Comparison of ENCODE assay signal across 1 cellular context in the genomic region with DNA sequence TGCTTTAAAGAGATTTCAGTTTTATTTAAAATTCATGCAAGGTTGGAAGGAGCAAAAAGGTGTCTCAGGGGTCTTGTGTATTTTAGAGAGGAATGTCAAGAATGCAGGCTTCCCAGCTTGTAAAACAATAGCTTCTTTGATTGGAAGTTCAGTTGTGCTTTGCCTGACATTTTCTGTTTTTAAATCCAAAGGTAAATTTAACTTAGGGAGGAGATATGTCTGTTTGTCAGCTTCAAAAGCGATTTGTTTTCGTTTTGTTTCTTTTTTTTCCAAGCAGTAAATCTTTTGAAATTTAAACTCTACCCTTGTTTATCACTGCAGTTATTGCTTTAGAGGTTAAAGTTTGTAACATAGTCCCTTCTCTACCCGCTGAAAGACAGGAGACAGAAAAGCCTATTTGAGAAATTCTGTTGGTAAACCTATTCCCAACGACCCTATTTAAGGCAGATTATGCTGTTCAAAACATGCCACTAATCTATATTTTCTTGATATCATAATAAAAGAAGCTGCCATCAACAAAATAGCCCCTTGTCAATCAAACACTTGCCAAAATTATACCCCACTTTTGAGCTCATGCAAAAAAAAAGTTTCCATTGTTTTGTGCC.
A peak's percentile ranks its signal among the peaks of the same experiment; 100 is the strongest.
TF ChIP-seq lines count a peak whose summit lies in the region.

No MANE protein-coding gene starts in this region.

TF ChIP-seq in HepG2, 621 proteins besides CTCF, POLR2A, EP300 and RAD21 (continued from another document and continues in another):
- no peak for TF ChIP-seq MLXIP (CRISPR knock-in tag; IDR thresholded peaks at IDR 0.05; ENCODE audit: borderline replicate concordance)
- TF ChIP-seq ZNF205 (CRISPR knock-in tag; IDR thresholded peaks at IDR 0.05), result peak; percentile 79
- no peak for TF ChIP-seq ZNF589 (CRISPR knock-in tag; conservative IDR thresholded peaks at IDR 0.05)
- no peak for TF ChIP-seq HES4 (CRISPR knock-in tag; IDR thresholded peaks at IDR 0.05; ENCODE audit: borderline replicate concordance)
- no peak for TF ChIP-seq NFYC (CRISPR knock-in tag; IDR thresholded peaks at IDR 0.05)
- no peak for TF ChIP-seq GTF2F1 (IDR thresholded peaks at IDR 0.05; ENCODE audit: low read length)
- TF ChIP-seq ZNF703 (CRISPR knock-in tag; IDR thresholded peaks at IDR 0.05; ENCODE audit: borderline replicate concordance), result peak; percentile 85; the same call in 1 of the 2 replicates
- TF ChIP-seq ZNF121 (CRISPR knock-in tag; IDR thresholded peaks at IDR 0.05), result no peak
- TF ChIP-seq ZNF616 (CRISPR knock-in tag; IDR thresholded peaks at IDR 0.05; ENCODE audit: low read depth), result no peak
- no peak for TF ChIP-seq HNRNPLL (IDR thresholded peaks at IDR 0.05; ENCODE audit: low read depth, low read length, poor library complexity, severe bottlenecking)
- TF ChIP-seq MIER3 (CRISPR knock-in tag; IDR thresholded peaks at IDR 0.05; ENCODE audit: borderline replicate concordance), result peak; percentile 96
- TF ChIP-seq ELF3 (CRISPR knock-in tag; IDR thresholded peaks at IDR 0.05), result peak; percentile 80; the same call in 1 of the 2 replicates
- TF ChIP-seq EEA1 (CRISPR knock-in tag; IDR thresholded peaks at IDR 0.05; ENCODE audit: borderline replicate concordance), result no peak
- TF ChIP-seq RBFOX2 (IDR thresholded peaks at IDR 0.05; ENCODE audit: low read depth, low read length), result peak; percentile 57; the same call in 1 of the 2 replicates
- TF ChIP-seq, protein P1, sequence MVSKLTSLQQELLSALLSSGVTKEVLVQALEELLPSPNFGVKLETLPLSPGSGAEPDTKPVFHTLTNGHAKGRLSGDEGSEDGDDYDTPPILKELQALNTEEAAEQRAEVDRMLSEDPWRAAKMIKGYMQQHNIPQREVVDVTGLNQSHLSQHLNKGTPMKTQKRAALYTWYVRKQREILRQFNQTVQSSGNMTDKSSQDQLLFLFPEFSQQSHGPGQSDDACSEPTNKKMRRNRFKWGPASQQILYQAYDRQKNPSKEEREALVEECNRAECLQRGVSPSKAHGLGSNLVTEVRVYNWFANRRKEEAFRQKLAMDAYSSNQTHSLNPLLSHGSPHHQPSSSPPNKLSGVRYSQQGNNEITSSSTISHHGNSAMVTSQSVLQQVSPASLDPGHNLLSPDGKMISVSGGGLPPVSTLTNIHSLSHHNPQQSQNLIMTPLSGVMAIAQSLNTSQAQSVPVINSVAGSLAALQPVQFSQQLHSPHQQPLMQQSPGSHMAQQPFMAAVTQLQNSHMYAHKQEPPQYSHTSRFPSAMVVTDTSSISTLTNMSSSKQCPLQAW (CRISPR knock-in tag; IDR thresholded peaks at IDR 0.05), result no peak
- no peak for TF ChIP-seq ZBTB38 (CRISPR knock-in tag; IDR thresholded peaks at IDR 0.05)
- peak; percentile 98 for TF ChIP-seq PPARG (CRISPR knock-in tag; conservative IDR thresholded peaks at IDR 0.05)
- TF ChIP-seq, protein P2, sequence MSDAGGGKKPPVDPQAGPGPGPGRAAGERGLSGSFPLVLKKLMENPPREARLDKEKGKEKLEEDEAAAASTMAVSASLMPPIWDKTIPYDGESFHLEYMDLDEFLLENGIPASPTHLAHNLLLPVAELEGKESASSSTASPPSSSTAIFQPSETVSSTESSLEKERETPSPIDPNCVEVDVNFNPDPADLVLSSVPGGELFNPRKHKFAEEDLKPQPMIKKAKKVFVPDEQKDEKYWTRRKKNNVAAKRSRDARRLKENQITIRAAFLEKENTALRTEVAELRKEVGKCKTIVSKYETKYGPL (CRISPR knock-in tag; IDR thresholded peaks at IDR 0.05), result no peak
- TF ChIP-seq BORCS8-MEF2B (CRISPR knock-in tag; IDR thresholded peaks at IDR 0.05), result no peak
- peak; percentile 77 for TF ChIP-seq SAP130 (CRISPR knock-in tag; IDR thresholded peaks at IDR 0.05; ENCODE audit: low read depth)
- no peak for TF ChIP-seq JUN (CRISPR knock-in tag; IDR thresholded peaks at IDR 0.05)
- TF ChIP-seq GABPA (IDR thresholded peaks at IDR 0.05; ENCODE audit: low read depth, low read length), result no peak
- peak; percentile 59; the same call in 1 of the 2 replicates for TF ChIP-seq GABPA (CRISPR knock-in tag; IDR thresholded peaks at IDR 0.05; ENCODE audit: low read depth)
- TF ChIP-seq NFAT5 (CRISPR knock-in tag; IDR thresholded peaks at IDR 0.05), result no peak
- peak; percentile 63; the same call in 1 of the 2 replicates for TF ChIP-seq ZSCAN29 (CRISPR knock-in tag; conservative IDR thresholded peaks at IDR 0.05)
- no peak for TF ChIP-seq MAFG (CRISPR knock-in tag; IDR thresholded peaks at IDR 0.05)
- peak; percentile 97 for TF ChIP-seq RXRB (CRISPR knock-in tag; IDR thresholded peaks at IDR 0.05; ENCODE audit: borderline replicate concordance)
- TF ChIP-seq KDM1A (CRISPR knock-in tag; IDR thresholded peaks at IDR 0.05), result no peak
- no peak; the same call in 1 of the 2 replicates for TF ChIP-seq JDP2 (CRISPR knock-in tag; IDR thresholded peaks at IDR 0.05; ENCODE audit: borderline replicate concordance)
- 0 out of 2 replicates have a peak, but pooled peaks have one; percentile 67 for TF ChIP-seq ZNF670 (CRISPR knock-in tag; IDR thresholded peaks at IDR 0.05; ENCODE audit: borderline replicate concordance)
- TF ChIP-seq ZBTB44 (CRISPR knock-in tag; IDR thresholded peaks at IDR 0.05), result no peak
- TF ChIP-seq CEBPG (CRISPR knock-in tag; IDR thresholded peaks at IDR 0.05), result peak; percentile 73
- TF ChIP-seq ZNF503 (CRISPR knock-in tag; IDR thresholded peaks at IDR 0.05), result peak; percentile 99
- TF ChIP-seq ERF (CRISPR knock-in tag; IDR thresholded peaks at IDR 0.05), result peak; percentile 83
- no peak for TF ChIP-seq FUBP1 (CRISPR knock-in tag; IDR thresholded peaks at IDR 0.05; ENCODE audit: borderline replicate concordance)
- TF ChIP-seq, protein P3, sequence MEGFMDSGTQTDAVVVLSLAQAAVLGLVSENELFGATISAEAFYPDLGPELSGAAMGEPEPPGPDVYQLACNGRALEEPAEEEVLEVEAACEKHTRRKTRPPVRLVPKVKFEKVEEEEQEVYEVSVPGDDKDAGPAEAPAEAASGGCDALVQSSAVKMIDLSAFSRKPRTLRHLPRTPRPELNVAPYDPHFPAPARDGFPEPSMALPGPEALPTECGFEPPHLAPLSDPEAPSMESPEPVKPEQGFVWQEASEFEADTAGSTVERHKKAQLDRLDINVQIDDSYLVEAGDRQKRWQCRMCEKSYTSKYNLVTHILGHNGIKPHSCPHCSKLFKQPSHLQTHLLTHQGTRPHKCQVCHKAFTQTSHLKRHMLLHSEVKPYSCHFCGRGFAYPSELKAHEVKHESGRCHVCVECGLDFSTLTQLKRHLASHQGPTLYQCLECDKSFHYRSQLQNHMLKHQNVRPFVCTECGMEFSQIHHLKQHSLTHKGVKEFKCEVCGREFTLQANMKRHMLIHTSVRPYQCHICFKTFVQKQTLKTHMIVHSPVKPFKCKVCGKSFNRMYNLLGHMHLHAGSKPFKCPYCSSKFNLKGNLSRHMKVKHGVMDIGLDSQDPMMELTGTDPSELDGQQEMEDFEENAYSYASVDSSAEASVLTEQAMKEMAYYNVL (CRISPR knock-in tag; IDR thresholded peaks at IDR 0.05; ENCODE audit: borderline replicate concordance), result peak; percentile 78; the same call in 1 of the 2 replicates
- TF ChIP-seq SNAPC5 (CRISPR knock-in tag; IDR thresholded peaks at IDR 0.05; ENCODE audit: borderline replicate concordance), result no peak
